ENCODE assay signal across 8 cellular contexts in genomic region chr20:35093245-35093884, GRCh38. TPM values are rescaled to one million over a fixed set of nuclear protein-coding genes. Genes with fewer than 3 reads are reported as not detected.
A peak's percentile ranks its signal among the peaks of the same experiment; 100 is the strongest.
DNase-seq lines count a peak whose midpoint lies in the region; ATAC-seq and TF ChIP-seq lines count a peak whose summit lies in the region.

No MANE protein-coding gene starts in this region.

- peak overlapping the region; percentile 91 for H3K27ac Mint-ChIP-seq in progenitor cell of endocrine pancreas

- peaks cover 21% of the 10 kb centered on the region for H3K4me1 Mint-ChIP-seq in progenitor cell of endocrine pancreas (ENCODE audit: low read depth)

- peak overlapping the region; percentile 94 to 96 for H3K27ac ChIP-seq in esophagus (ENCODE audit: low read depth in 2 of 2, low read length in 1 of 2)

- H3K27me3 Mint-ChIP-seq in progenitor cell of endocrine pancreas = no peaks in the 10 kb centered on the region

- H3K36me3 Mint-ChIP-seq in progenitor cell of endocrine pancreas (ENCODE audit: insufficient read depth) = peaks cover 3% of the 10 kb centered on the region

- ATAC-seq in GM21529 (IDR thresholded peaks at IDR 0.05; ENCODE audit: unreplicated experiment) (no peak), GM21390 (IDR thresholded peaks at IDR 0.05; ENCODE audit: unreplicated experiment) (no peak)

- H3K4me3 Mint-ChIP-seq in progenitor cell of endocrine pancreas (ENCODE audit: low read depth) = peak overlapping the region; percentile 79

- no peaks in the 10 kb centered on the region for H3K27me3 ChIP-seq in esophagus (ENCODE audit: control insufficient read depth in 1 of 2, insufficient read depth in 2 of 2, low read length in 2 of 2)

- peak; percentile 6 for DNase-seq in activated gamma-delta T cell treated with anti-CD3 and anti-CD28 coated beads, Interleukin-2, amount 50 U/mL, for 16 hours (ENCODE audit: low read depth)
- DNase-seq in activated gamma-delta T cell (lab: John Stamatoyannopoulos, UW) (no peak), progenitor cell of endocrine pancreas (ENCODE audit: low spot score, unreplicated experiment) (no peak), foreskin melanocyte (no peak)

- H3K4me1 ChIP-seq in esophagus (ENCODE audit: control insufficient read depth in 2 of 2, insufficient read depth in 2 of 2, low read length in 1 of 2) = peaks cover 2 to 7% of the 10 kb centered on the region in 2 donors

- H3K9me3 ChIP-seq in esophagus (ENCODE audit: control insufficient read depth in 2 of 2, insufficient read depth in 1 of 2, low read depth in 1 of 2, low read length in 1 of 2) = no peaks in the 10 kb centered on the region

- H3K9me3 Mint-ChIP-seq in progenitor cell of endocrine pancreas (ENCODE audit: low read depth) = no peaks in the 10 kb centered on the region

- TF ChIP-seq CTCF in WI38 (IDR thresholded peaks at IDR 0.05; ENCODE audit: low read depth, low read length) (no peak), progenitor cell of endocrine pancreas (IDR thresholded peaks at IDR 0.05; ENCODE audit: unreplicated experiment) (no peak)

- 69 to 76% methylated on average over 8 of the region's 8 CpGs for WGBS in esophagus, 2 donors

- peak overlapping the region; percentile 79 for H3K4me3 ChIP-seq in WI38 (ENCODE audit: low read depth, low read length)
- peak overlapping the region; percentile 93 to 99 for H3K4me3 ChIP-seq in esophagus (ENCODE audit: low read depth in 1 of 2, low read length in 2 of 2)

- H3K36me3 ChIP-seq in esophagus (ENCODE audit: control insufficient read depth in 2 of 2, insufficient read depth in 2 of 2, low read length in 1 of 2) = no peaks in the 10 kb centered on the region

RNA-seq across cellular contexts. Expression of gene TRPC4AP, which starts 0.8 kb away (rescaled TPM):
- 10 to 100 TPM; 25.7 to 26.9 TPM for polyA plus RNA-seq in esophagus
- 122 and 123 TPM in 2 replicates for total RNA-seq in progenitor cell of endocrine pancreas

RNA-seq across cellular contexts. Expression of gene EDEM2, which starts 53.8 kb away (rescaled TPM):
- polyA plus RNA-seq in esophagus = 1 to 10 TPM; 5.3 to 8.6 TPM
- 38.3 and 40.1 TPM in 2 replicates for total RNA-seq in progenitor cell of endocrine pancreas
